9 cellular contexts compared by ENCODE assay signal in genomic region chr14:61570188-61570960, GRCh38.
DNase-seq lines count a peak whose midpoint lies in the region; ATAC-seq and TF ChIP-seq lines count a peak whose summit lies in the region.
"Had no signal": no experiment of that assay in that cellular context is flagged by ENCODE, and none has a peak within 500 bp of the region (broad histone marks: within the 10 kb centered on the region; RNA-seq: fewer than 3 reads in every experiment).

No MANE protein-coding gene starts in this region.

- ATAC-seq in HG03095 (IDR thresholded peaks at IDR 0.05; ENCODE audit: unreplicated experiment), result no peak

- H3K4me1 ChIP-seq in right atrium auricular region (peaks cover 2 to 52% of the 10 kb centered on the region in 2 donors), subcutaneous abdominal adipose tissue (ENCODE audit: control insufficient read depth in 5 of 5, insufficient read depth in 5 of 5, low read length in 5 of 5) (peaks cover 15 to 54% (median 52%) of the 10 kb centered on the region in 5 donors)

- H3K4me3 ChIP-seq in right atrium auricular region (no peak overlapping the region), subcutaneous abdominal adipose tissue (ENCODE audit: low read depth in 1 of 5, low read length in 5 of 5) (peak overlapping the region in 2 of 5 donors; percentile 7 to 15), lower leg skin (ENCODE audit: low read depth, poor library complexity, severe bottlenecking) (no peak overlapping the region)

- H3K36me3 ChIP-seq in right atrium auricular region, result no peaks in the 10 kb centered on the region
- no peaks in the 10 kb centered on the region for H3K36me3 ChIP-seq in subcutaneous abdominal adipose tissue (ENCODE audit: control insufficient read depth in 5 of 5, insufficient read depth in 5 of 5, low read length in 5 of 5)

- CTCF ChIA-PET in activated CD4-positive, alpha-beta T cell treated with anti-CD3 and anti-CD28 coated beads, Interleukin-2, amount 10 ng/mL, durations not matched to agents 7 days and 5 days (lab: Charles Lee), result interaction anchor here (0.6 to 3.0 kb wide), 10 partner anchors 8 to 150 kb away, joined by 3 to 11 read pairs (median 4); no protein-coding TSS in a partner anchor
- CTCF ChIA-PET in activated CD4-positive, alpha-beta memory T cell treated with anti-CD3 and anti-CD28 coated beads for 36 hours (lab: Charles Lee), result interaction anchor here (0.6 to 1.8 kb wide), 9 partner anchors 11 to 267 kb away, joined by 3 to 9 read pairs (median 3); no protein-coding TSS in a partner anchor

- H3K9ac ChIP-seq in subcutaneous abdominal adipose tissue (ENCODE audit: low read length in 5 of 5), result peak overlapping the region in 2 of 5 donors; percentile 20 to 56

- H3K27ac Mint-ChIP-seq in activated CD4-positive, alpha-beta T cell treated with anti-CD3 and anti-CD28 coated beads, Interleukin-2, amount 10 ng/mL, durations not matched to agents 7 days and 5 days, result peak overlapping the region; percentile 86
- H3K27ac Mint-ChIP-seq in activated CD4-positive, alpha-beta memory T cell treated with anti-CD3 and anti-CD28 coated beads for 36 hours, result peak overlapping the region; percentile 58

- WGBS in lower leg skin, 2 donors, result 63 to 71% methylated on average over 7 of the region's 7 CpGs

- POLR2A ChIA-PET in activated CD4-positive, alpha-beta T cell treated with anti-CD3 and anti-CD28 coated beads, Interleukin-2, amount 10 ng/mL, durations not matched to agents 7 days and 5 days (lab: Charles Lee), result no interaction called here
- POLR2A ChIA-PET in activated CD4-positive, alpha-beta memory T cell treated with anti-CD3 and anti-CD28 coated beads for 36 hours (lab: Charles Lee), result interaction anchor here (0.6 to 2.2 kb wide), 8 partner anchors 38 to 240 kb away, joined by 3 to 9 read pairs (median 4); partner anchors contain the start of gene HIF1A

- H3K27me3 ChIP-seq in right atrium auricular region (no peaks in the 10 kb centered on the region), subcutaneous abdominal adipose tissue (ENCODE audit: control insufficient read depth in 5 of 5, insufficient read depth in 4 of 5, low read length in 5 of 5) (no peaks in the 10 kb centered on the region)

- DNase-seq in activated CD4-positive, alpha-beta T cell treated with anti-CD3 and anti-CD28 coated beads, Interleukin-2, amount 10 ng/mL, durations not matched to agents 7 days and 5 days, result no peak
- DNase-seq in activated CD4-positive, alpha-beta T cell treated with anti-CD3 and anti-CD28 coated beads for 1 hour, result no peak
- no peak for DNase-seq in activated CD4-positive, alpha-beta memory T cell treated with anti-CD3 and anti-CD28 coated beads for 36 hours
- DNase-seq in right atrium auricular region (ENCODE audit: low spot score), result peak; percentile 57
- no peak for DNase-seq in lower leg skin (ENCODE audit: low spot score in 2 of 2)
- DNase-seq in GM13977 (ENCODE audit: low spot score), result no peak
- DNase-seq: NCI-H446 had no signal

- no peak for TF ChIP-seq POLR2A in lower leg skin (IDR thresholded peaks at IDR 0.05)

- H3K9me3 Mint-ChIP-seq in activated CD4-positive, alpha-beta T cell treated with anti-CD3 and anti-CD28 coated beads, Interleukin-2, amount 10 ng/mL, durations not matched to agents 7 days and 5 days, result peaks cover 5% of the 10 kb centered on the region
- H3K9me3 Mint-ChIP-seq in activated CD4-positive, alpha-beta memory T cell treated with anti-CD3 and anti-CD28 coated beads for 36 hours, result peaks cover 3% of the 10 kb centered on the region

- in situ Hi-C loops in GM13977 (cut with MboI; ENCODE audit: low pct_unique_long_range_greater_than_20kb, low sequenced_read_pairs, unreplicated experiment), result no loop called here

- H3K9me3 ChIP-seq in right atrium auricular region, result no peaks in the 10 kb centered on the region
- no peaks in the 10 kb centered on the region for H3K9me3 ChIP-seq in subcutaneous abdominal adipose tissue (ENCODE audit: control insufficient read depth in 5 of 5, low read length in 5 of 5)

- H3K4me3 Mint-ChIP-seq in activated CD4-positive, alpha-beta T cell treated with anti-CD3 and anti-CD28 coated beads, Interleukin-2, amount 10 ng/mL, durations not matched to agents 7 days and 5 days, result no peak overlapping the region
- H3K4me3 Mint-ChIP-seq in activated CD4-positive, alpha-beta memory T cell treated with anti-CD3 and anti-CD28 coated beads for 36 hours, result peak overlapping the region; percentile 5

- peaks cover 77% of the 10 kb centered on the region for H3K4me1 Mint-ChIP-seq in activated CD4-positive, alpha-beta T cell treated with anti-CD3 and anti-CD28 coated beads, Interleukin-2, amount 10 ng/mL, durations not matched to agents 7 days and 5 days
- H3K4me1 Mint-ChIP-seq in activated CD4-positive, alpha-beta memory T cell treated with anti-CD3 and anti-CD28 coated beads for 36 hours (ENCODE audit: low read depth), result peaks cover 70% of the 10 kb centered on the region

- TF ChIP-seq CTCF in right atrium auricular region (IDR thresholded peaks at IDR 0.05), result no peak
- no peak for TF ChIP-seq CTCF in lower leg skin (IDR thresholded peaks at IDR 0.05)
- TF ChIP-seq CTCF in GM13977 (IDR thresholded peaks at IDR 0.05; ENCODE audit: extremely low read depth, insufficient read depth, missing control alignments), result no peak

- peaks cover 4% of the 10 kb centered on the region for H3K27me3 Mint-ChIP-seq in activated CD4-positive, alpha-beta T cell treated with anti-CD3 and anti-CD28 coated beads, Interleukin-2, amount 10 ng/mL, durations not matched to agents 7 days and 5 days
- H3K27me3 Mint-ChIP-seq in activated CD4-positive, alpha-beta memory T cell treated with anti-CD3 and anti-CD28 coated beads for 36 hours, result no peaks in the 10 kb centered on the region

- peaks cover 8% of the 10 kb centered on the region for H3K36me3 Mint-ChIP-seq in activated CD4-positive, alpha-beta T cell treated with anti-CD3 and anti-CD28 coated beads, Interleukin-2, amount 10 ng/mL, durations not matched to agents 7 days and 5 days (ENCODE audit: low read depth)
- peaks cover 4% of the 10 kb centered on the region for H3K36me3 Mint-ChIP-seq in activated CD4-positive, alpha-beta memory T cell treated with anti-CD3 and anti-CD28 coated beads for 36 hours

- H3K27ac ChIP-seq in right atrium auricular region (peak overlapping the region; percentile 68 to 74), subcutaneous abdominal adipose tissue (ENCODE audit: low read depth, low read length) (peak overlapping the region; percentile 56)

- intact Hi-C loops in activated CD4-positive, alpha-beta memory T cell treated with anti-CD3 and anti-CD28 coated beads for 36 hours (cut with micrococcal nuclease), result no loop called here
- intact Hi-C loops in lower leg skin (cut with DNase I; ENCODE audit: low total_unique reads), result no loop called here
